8 cellular contexts compared by ENCODE assay signal in genomic region chr3:146189519-146190173, GRCh38. TPM values are rescaled to one million over a fixed set of nuclear protein-coding genes. Genes with fewer than 3 reads are reported as not detected.
DNase-seq lines count a peak whose midpoint lies in the region; ATAC-seq and TF ChIP-seq lines count a peak whose summit lies in the region.

No MANE protein-coding gene starts in this region.

- 9% methylated on average over 6 of the region's 6 CpGs for WGBS in esophagus muscularis mucosa

- peak; percentile 43 for ATAC-seq in CD4-positive, alpha-beta T cell (ENCODE audit: poor library complexity)
- ATAC-seq in GM18858 (IDR thresholded peaks at IDR 0.05; ENCODE audit: unreplicated experiment) (peak; percentile 96), HG02938 (IDR thresholded peaks at IDR 0.05; ENCODE audit: unreplicated experiment) (peak; percentile 99)

- no peak overlapping the region for H3K9ac ChIP-seq in neural cell (ENCODE audit: low read length)

- H3K4me3 ChIP-seq in esophagus muscularis mucosa (no peak overlapping the region), neural cell (ENCODE audit: low read length) (no peak overlapping the region)

- peak; percentile 64 for TF ChIP-seq CTCF in CD4-positive, alpha-beta T cell (IDR thresholded peaks at IDR 0.05)
- peak; percentile 67 to 78 (median 68) for TF ChIP-seq CTCF in esophagus muscularis mucosa (IDR thresholded peaks at IDR 0.05)
- peak; percentile 73 for TF ChIP-seq CTCF in neural cell (IDR thresholded peaks at IDR 0.05; ENCODE audit: poor library complexity, severe bottlenecking)

- peak; percentile 70 for TF ChIP-seq RAD21 in neural cell (conservative IDR thresholded peaks at IDR 0.05)

- peaks cover 0 to 15% (median 14%) of the 10 kb centered on the region in 4 donors for H3K4me1 ChIP-seq in esophagus muscularis mucosa

- H4K20me1 ChIP-seq in neural cell (ENCODE audit: insufficient read depth) = no peaks in the 10 kb centered on the region

- no peak for TF ChIP-seq EP300 in esophagus muscularis mucosa (IDR thresholded peaks at IDR 0.05)
- TF ChIP-seq EP300 in neural cell (conservative IDR thresholded peaks at IDR 0.05; ENCODE audit: poor library complexity, severe bottlenecking) = no peak

- no peak for DNase-seq in CD4-positive, alpha-beta T cell
- DNase-seq in NCI-H1105 treated with DMSO at 0.1 percent for 48 hours (lab: John Stamatoyannopoulos, UW) (peak; percentile 82), SKM-1 (lab: John Stamatoyannopoulos, UW; ENCODE audit: unreplicated experiment) (peak; percentile 67), esophagus muscularis mucosa (ENCODE audit: extremely low spot score) (no peak)
- DNase-seq in activated CD4-positive, CD25-positive, alpha-beta regulatory T cell treated with anti-CD3 and anti-CD28 coated beads, Interleukin-2, amount 50 U/mL, for 72 hours = no peak

- H3K27ac ChIP-seq in CD4-positive, alpha-beta T cell (ENCODE audit: low read depth, low read length) = no peak overlapping the region
- H3K27ac ChIP-seq in esophagus muscularis mucosa (replicated peaks in 1 of 4) (no peak overlapping the region), neural cell (ENCODE audit: low read length) (no peak overlapping the region)

- H3K9me3 ChIP-seq in CD4-positive, alpha-beta T cell (ENCODE audit: control insufficient read depth, low read length) = no peaks in the 10 kb centered on the region
- H3K9me3 ChIP-seq in esophagus muscularis mucosa (no peaks in the 10 kb centered on the region), neural cell (ENCODE audit: low read length) (no peaks in the 10 kb centered on the region)

- no peak overlapping the region for H3K4me2 ChIP-seq in neural cell (ENCODE audit: low read length)

- H3F3A ChIP-seq in neural cell (ENCODE audit: insufficient read depth, low read length, poor library complexity, severe bottlenecking) = no peaks in the 10 kb centered on the region

- H3K4me3 Mint-ChIP-seq in CD4-positive, alpha-beta T cell = no peak overlapping the region

- intact Hi-C loops in CD4-positive, alpha-beta T cell (cut with DNase I, micrococcal nuclease) = loop anchor here in 1 of 2 experiments (1.0 kb wide), 1 partner anchor 388 kb away; no protein-coding TSS in a partner anchor
- intact Hi-C loops in esophagus muscularis mucosa (cut with DNase I) = loop anchor here (10.0 kb wide), 1 partner anchor 415 kb away; no protein-coding TSS in a partner anchor

- TF ChIP-seq POLR2A in esophagus muscularis mucosa (IDR thresholded peaks at IDR 0.05; ENCODE audit: low read depth) = no peak

- no peak overlapping the region for H3K27ac Mint-ChIP-seq in CD4-positive, alpha-beta T cell

- no peaks in the 10 kb centered on the region for H3K4me1 Mint-ChIP-seq in CD4-positive, alpha-beta T cell (ENCODE audit: low read depth)

- CTCF ChIA-PET in CD4-positive, alpha-beta T cell (lab: Charles Lee) = interaction anchor here (1.0 to 2.3 kb wide), 4 partner anchors 11 to 389 kb away, joined by 3 to 6 read pairs (median 4); no protein-coding TSS in a partner anchor

- no peaks in the 10 kb centered on the region for H3K36me3 Mint-ChIP-seq in CD4-positive, alpha-beta T cell (ENCODE audit: low read depth)

- H3K36me3 ChIP-seq in esophagus muscularis mucosa (peaks cover 0 to 19% (median 9%) of the 10 kb centered on the region in 4 donors), neural cell (ENCODE audit: insufficient read depth, low read length) (no peaks in the 10 kb centered on the region)

- H3K79me2 ChIP-seq in neural cell (replicated peaks; ENCODE audit: insufficient read depth, low read length) = no peaks in the 10 kb centered on the region

- peaks cover 24% of the 10 kb centered on the region for H3K27me3 Mint-ChIP-seq in CD4-positive, alpha-beta T cell

- H3K9me2 ChIP-seq in neural cell (ENCODE audit: insufficient read depth, low read length) = no peaks in the 10 kb centered on the region

- H3K27me3 ChIP-seq in CD4-positive, alpha-beta T cell (ENCODE audit: control insufficient read depth, insufficient read depth, low read length) = no peaks in the 10 kb centered on the region
- H3K27me3 ChIP-seq in esophagus muscularis mucosa (no peaks in the 10 kb centered on the region), neural cell (ENCODE audit: insufficient read depth, low read depth, low read length) (no peaks in the 10 kb centered on the region)

- POLR2A ChIA-PET in CD4-positive, alpha-beta T cell (lab: Charles Lee) = no interaction called here

- H2AFZ ChIP-seq in neural cell (ENCODE audit: low read depth, low read length) = no peak overlapping the region

- H3K9me3 Mint-ChIP-seq in CD4-positive, alpha-beta T cell = no peaks in the 10 kb centered on the region

TF ChIP-seq in neural cell, 6 proteins besides CTCF, POLR2A, EP300 and RAD21:
- TF ChIP-seq SMC3 (conservative IDR thresholded peaks at IDR 0.05; ENCODE audit: poor library complexity) (peak; percentile 73), TAF1 (IDR thresholded peaks at IDR 0.05; ENCODE audit: low read depth) (no peak)

RNA-seq across cellular contexts. Expression of gene PLOD2, which starts 28.7 kb away (rescaled TPM):
- not detected for total RNA-seq in CD4-positive, alpha-beta T cell
- total RNA-seq in esophagus muscularis mucosa = 10 to 100 TPM; 48.2 to 84.7 (median 54.9) TPM
- 2.9 and 5.6 TPM in 2 replicates for polyA plus RNA-seq in neural cell
- 4.9 and 5.1 TPM in 2 replicates for polyA minus RNA-seq in neural cell

Comparison
In these comparisons a context has a peak if more than half of its experiments do, and no peak if none do; other contexts are left out.
1. ATAC-seq: peak in every context shown above with its lines; median percentile 99 in HG02938; 96 in GM18858; 43 in CD4-positive, alpha-beta T cell.
2. DNase-seq: peak in NCI-H1105 treated with DMSO at 0.1 percent for 48 hours (single experiment) and SKM-1 (single experiment); none in CD4-positive, alpha-beta T cell (0 of 10), esophagus muscularis mucosa (single experiment) and activated CD4-positive, CD25-positive, alpha-beta regulatory T cell treated with anti-CD3 and anti-CD28 coated beads, Interleukin-2, amount 50 U/mL, for 72 hours (single experiment).
3. RNA of gene PLOD2, which starts 28.7 kb away (total RNA-seq): 48.2 to 84.7 TPM in esophagus muscularis mucosa; not detected in CD4-positive, alpha-beta T cell; every median in the first group is over 10 times any median in the second.
4. Peak in every context shown above with its lines, with median percentiles within 50 percentile points of each other: CTCF ChIP-seq.